13 cellular contexts compared by ENCODE assay signal in genomic region chr7:101823086-101823485, GRCh38. TPM values are rescaled to one million over a fixed set of nuclear protein-coding genes. Genes with fewer than 3 reads are reported as not detected.
DNase-seq lines count a peak whose midpoint lies in the region; ATAC-seq and TF ChIP-seq lines count a peak whose summit lies in the region.
"Had no signal": no experiment of that assay in that cellular context is flagged by ENCODE, and none has a peak within 500 bp of the region (broad histone marks: within the 10 kb centered on the region; RNA-seq: fewer than 3 reads in every experiment).

No MANE protein-coding gene starts in this region.

- no peak overlapping the region for H3K4me3 ChIP-seq in BLaER1
- H3K4me3 ChIP-seq in OCI-LY1 (ENCODE audit: low read depth, low read length, poor library complexity, severe bottlenecking): peak overlapping the region; percentile 85
- H3K4me3 ChIP-seq in gastroesophageal sphincter: no peak overlapping the region
- no peak overlapping the region for H3K4me3 ChIP-seq in prostate gland

- no peak overlapping the region for H2AFZ ChIP-seq in OCI-LY1 (ENCODE audit: low read length)

- H3F3A ChIP-seq in OCI-LY1 (ENCODE audit: insufficient read depth, low read length): no peaks in the 10 kb centered on the region

- H3K36me3 ChIP-seq in BLaER1 (peaks cover 42% of the 10 kb centered on the region), OCI-LY1 (ENCODE audit: insufficient read depth, low read length) (peaks cover 57% of the 10 kb centered on the region; the same call in 1 of the 2 replicates), gastroesophageal sphincter (no peaks in the 10 kb centered on the region), prostate gland (no peaks in the 10 kb centered on the region)

- H4K20me1 ChIP-seq in BLaER1 (peaks cover 100% of the 10 kb centered on the region), OCI-LY1 (ENCODE audit: insufficient read depth, low read length) (no peaks in the 10 kb centered on the region)

- no peak overlapping the region for H3K27ac ChIP-seq in BLaER1
- peak overlapping the region; percentile 86 for H3K27ac ChIP-seq in OCI-LY1 (ENCODE audit: low read depth, low read length, poor library complexity, severe bottlenecking)
- H3K27ac ChIP-seq in gastroesophageal sphincter: peak overlapping the region; percentile 26 to 55 (median 41)
- H3K27ac ChIP-seq in prostate gland: peak overlapping the region; percentile 23 to 38
- H3K27ac ChIP-seq: KMS-11 had no signal

- TF ChIP-seq EP300 in gastroesophageal sphincter (IDR thresholded peaks at IDR 0.05): no peak

- no peaks in the 10 kb centered on the region for H3K9me2 ChIP-seq in OCI-LY1 (ENCODE audit: low read depth, low read length)

- DNase-seq in prostate gland (ENCODE audit: low spot score) (peak; percentile 21), DMS153 treated with DMSO at 0.1 percent for 48 hours (lab: John Stamatoyannopoulos, UW; ENCODE audit: unreplicated experiment) (no peak), NCI-H510A (lab: John Stamatoyannopoulos, UW) (no peak), GF-D8 (lab: John Stamatoyannopoulos, UW) (no peak)
- DNase-seq: activated CD4-positive, alpha-beta T cell treated with anti-CD3 and anti-CD28 coated beads for 48 hours; aorta; DMS 273 treated with DMSO at 0.1 percent for 48 hours had no signal

- 57 to 80% methylated on average over 1 to 10 of the region's 10 CpGs for WGBS in gastroesophageal sphincter (ENCODE audit: low coverage in 1 of 2), 2 donors
- WGBS in prostate gland: 48% methylated on average over 10 of the region's 10 CpGs

- no peak overlapping the region for H3K9ac ChIP-seq in BLaER1
- H3K9ac ChIP-seq in OCI-LY1 (ENCODE audit: low read length): peak overlapping the region; percentile 65
- H3K9ac ChIP-seq: KMS-11 had no signal

- no peaks in the 10 kb centered on the region for H3K9me3 ChIP-seq in BLaER1
- no peaks in the 10 kb centered on the region for H3K9me3 ChIP-seq in OCI-LY1 (ENCODE audit: low read length)
- H3K9me3 ChIP-seq in gastroesophageal sphincter: no peaks in the 10 kb centered on the region
- H3K9me3 ChIP-seq in prostate gland: no peaks in the 10 kb centered on the region

- TF ChIP-seq POLR2A in gastroesophageal sphincter (IDR thresholded peaks at IDR 0.05) (no peak), prostate gland (IDR thresholded peaks at IDR 0.05) (no peak)

- H3K4me1 ChIP-seq in BLaER1: peaks cover 93% of the 10 kb centered on the region
- peaks cover 98% of the 10 kb centered on the region for H3K4me1 ChIP-seq in OCI-LY1 (ENCODE audit: insufficient read depth, low read length, severe bottlenecking)
- H3K4me1 ChIP-seq in gastroesophageal sphincter: peaks cover 0 to 74% (median 9%) of the 10 kb centered on the region in 3 donors
- H3K4me1 ChIP-seq in prostate gland (replicated peaks): peaks cover 4% of the 10 kb centered on the region

- ATAC-seq in gastroesophageal sphincter: no peak
- ATAC-seq in GM18861 (IDR thresholded peaks at IDR 0.05; ENCODE audit: unreplicated experiment): no peak
- ATAC-seq: natural killer cell treated with Interleukin-12 subunit alpha and Interleukin-12 subunit beta and Interleukin-15 and Interleukin-18, amount 100 ng/mL, for 72 hours had no signal

- intact Hi-C loops in prostate gland (cut with DNase I): loop anchor here (2.0 kb wide), 1 partner anchor 34 kb away; no protein-coding TSS in a partner anchor

- TF ChIP-seq CTCF in OCI-LY1 (IDR thresholded peaks at IDR 0.05; ENCODE audit: low read length) (no peak), gastroesophageal sphincter (IDR thresholded peaks at IDR 0.05) (no peak), prostate gland (IDR thresholded peaks at IDR 0.05) (no peak)

- H3K4me2 ChIP-seq in BLaER1 (peak overlapping the region; percentile 54), OCI-LY1 (ENCODE audit: low read length) (peak overlapping the region; percentile 75)
- H3K4me2 ChIP-seq: KMS-11 had no signal

- H3K27me3 ChIP-seq in BLaER1 (no peaks in the 10 kb centered on the region), OCI-LY1 (ENCODE audit: insufficient read depth, low read length) (no peaks in the 10 kb centered on the region), gastroesophageal sphincter (no peaks in the 10 kb centered on the region), prostate gland (replicated peaks; ENCODE audit: insufficient read depth) (no peaks in the 10 kb centered on the region)

- peaks cover 98% of the 10 kb centered on the region for H3K79me2 ChIP-seq in OCI-LY1 (ENCODE audit: insufficient read depth, low read length)

RNA-seq across cellular contexts. Expression of gene CUX1, which starts 5.7 kb away (rescaled TPM):
- total RNA-seq in gastroesophageal sphincter (100 to 1,000 TPM in 2 of 4 donors, 10 to 100 TPM in 2; 84.4 to 134 (median 110) TPM), prostate gland (10 to 100 TPM; 96.3 to 99.2 TPM)
